9 cellular contexts compared by ENCODE assay signal in genomic region chr7:117127585-117128168, GRCh38.
DNase-seq lines count a peak whose midpoint lies in the region; ATAC-seq and TF ChIP-seq lines count a peak whose summit lies in the region.
"Had no signal": no experiment of that assay in that cellular context is flagged by ENCODE, and none has a peak within 500 bp of the region (broad histone marks: within the 10 kb centered on the region; RNA-seq: fewer than 3 reads in every experiment).

No MANE protein-coding gene starts in this region.

- no peak overlapping the region for H3K27ac ChIP-seq in testis

- CTCF ChIA-PET in T-cell (lab: Charles Lee): interaction anchor here (0.6 to 11.4 kb wide), 24 partner anchors 8 to 891 kb away, joined by 3 to 108 read pairs (median 5); partner anchors contain the start of gene ST7 (in 1 of the 2)

- no peaks in the 10 kb centered on the region for H3K9me3 ChIP-seq in testis

- H3K4me1 Mint-ChIP-seq in T-cell: peaks cover 0 to 2% (median 0%) of the 10 kb centered on the region in 3 donors
- peaks cover 76% of the 10 kb centered on the region for H3K4me1 Mint-ChIP-seq in chondrocyte (ENCODE audit: low read depth)
- no peaks in the 10 kb centered on the region for H3K4me1 Mint-ChIP-seq in memory B cell

- no peak for TF ChIP-seq POLR2A in testis (IDR thresholded peaks at IDR 0.05)

- intact Hi-C loops in testis (cut with DNase I; ENCODE audit: low total_unique reads): no loop called here

- no peaks in the 10 kb centered on the region for H3K4me1 ChIP-seq in testis

- H3K27me3 ChIP-seq in testis: no peaks in the 10 kb centered on the region

- TF ChIP-seq CTCF in chondrocyte (IDR thresholded peaks at IDR 0.05) (peak; percentile 94), testis (IDR thresholded peaks at IDR 0.05) (peak; percentile 52 to 74 (median 66))

- POLR2A ChIA-PET in T-cell (lab: Charles Lee): interaction anchor here in 1 of 2 donors (0.6 kb wide), 1 partner anchor 195 kb away, joined by 5 read pairs; no protein-coding TSS in a partner anchor

- no peak overlapping the region for H3K4me3 ChIP-seq in testis

- no peak overlapping the region for H3K27ac Mint-ChIP-seq in T-cell
- peak overlapping the region; percentile 45 for H3K27ac Mint-ChIP-seq in chondrocyte (ENCODE audit: unreplicated experiment)
- no peak overlapping the region for H3K27ac Mint-ChIP-seq in memory B cell
- H3K27ac Mint-ChIP-seq: activated naive CD8-positive, alpha-beta T cell had no signal

- no peaks in the 10 kb centered on the region for H3K9me3 Mint-ChIP-seq in T-cell
- no peaks in the 10 kb centered on the region for H3K9me3 Mint-ChIP-seq in chondrocyte (ENCODE audit: low read depth)
- no peaks in the 10 kb centered on the region for H3K9me3 Mint-ChIP-seq in memory B cell

- no peaks in the 10 kb centered on the region for H3K27me3 Mint-ChIP-seq in T-cell
- H3K27me3 Mint-ChIP-seq in chondrocyte (ENCODE audit: low read depth): no peaks in the 10 kb centered on the region
- no peaks in the 10 kb centered on the region for H3K27me3 Mint-ChIP-seq in memory B cell

- H3K36me3 ChIP-seq in testis (ENCODE audit: low read depth, missing control alignments): no peaks in the 10 kb centered on the region

- H3K4me3 Mint-ChIP-seq in T-cell: no peak overlapping the region
- H3K4me3 Mint-ChIP-seq in chondrocyte (ENCODE audit: unreplicated experiment): no peak overlapping the region
- H3K4me3 Mint-ChIP-seq in memory B cell: no peak overlapping the region
- H3K4me3 Mint-ChIP-seq: activated naive CD8-positive, alpha-beta T cell had no signal

- 38 to 43% methylated on average over 2 of the region's 2 CpGs for WGBS in testis, 2 donors

- peak; percentile 65 for ATAC-seq in GM21528 (IDR thresholded peaks at IDR 0.05; ENCODE audit: low FRiP score, unreplicated experiment)
- peak in 1 of 4 experiments; percentile 63 for ATAC-seq in T-cell (replicated peaks in 1 of 4)
- ATAC-seq in memory B cell (ENCODE audit: low read depth): peak; percentile 62

- H3K36me3 Mint-ChIP-seq in T-cell (peaks cover 9% of the 10 kb centered on the region), chondrocyte (ENCODE audit: low read depth) (peaks cover 10% of the 10 kb centered on the region), memory B cell (no peaks in the 10 kb centered on the region)

- DNase-seq in EH (ENCODE audit: low read depth) (peak; percentile 69), NCI-H1105 (lab: John Stamatoyannopoulos, UW) (peak; percentile 20), T-cell (peak in 29 of 34 experiments; percentile 5 to 55 (median 38)), chondrocyte (ENCODE audit: low spot score) (no peak), memory B cell (ENCODE audit: low spot score in 2 of 2) (peak; percentile 21), testis (peak; percentile 64), GM19240 (ENCODE audit: insufficient read length, low spot score) (no peak)

Comparison
In these comparisons a context has a peak if more than half of its experiments do, and no peak if none do; other contexts are left out.
1. DNase-seq: peak in EH (single experiment), NCI-H1105 (single experiment), T-cell (29 of 34), memory B cell (2 of 2) and testis (single experiment); none in chondrocyte (single experiment) and GM19240 (single experiment).